Comparison of ENCODE assay signal across 1 cellular context in the genomic region with DNA sequence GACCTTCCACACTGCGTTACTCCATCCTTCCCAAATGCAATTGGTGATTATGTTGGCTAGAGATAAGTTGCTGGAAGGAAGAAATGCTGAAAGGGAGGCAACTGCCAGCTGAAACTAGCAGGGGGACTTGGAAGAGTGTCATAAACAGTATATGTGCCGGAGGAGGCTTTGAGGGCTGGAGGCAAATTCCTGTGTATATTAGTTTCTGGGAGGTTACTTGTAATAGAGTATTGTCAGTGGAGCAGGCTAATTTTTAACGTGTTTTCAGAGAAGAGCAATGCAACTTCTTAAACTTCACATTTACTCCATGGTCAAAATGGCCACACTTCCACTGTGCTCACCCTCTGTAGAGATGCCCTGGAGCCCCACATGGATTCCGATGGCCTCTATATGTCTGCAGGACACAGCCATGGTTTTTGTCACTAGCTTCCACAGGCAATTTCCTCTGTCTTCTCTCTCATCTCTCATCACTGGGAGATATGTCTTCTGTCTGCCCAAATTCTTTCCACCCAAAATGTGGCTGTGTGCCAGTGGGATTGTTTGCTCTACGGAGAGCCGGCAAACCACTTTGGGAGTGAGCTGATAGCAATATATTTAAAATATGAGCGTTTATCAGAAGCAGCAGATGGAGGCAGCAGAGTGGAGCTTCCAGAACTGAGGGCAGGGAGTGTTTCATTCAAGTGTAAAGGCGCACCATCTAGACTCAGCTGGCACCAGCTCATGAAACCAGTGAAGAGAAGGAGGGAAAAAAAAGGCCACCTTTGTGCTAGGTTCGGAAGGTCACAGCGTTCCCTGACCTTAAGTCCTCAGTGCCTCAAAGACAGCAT.
TF ChIP-seq lines count a peak whose summit lies in the region.

No MANE protein-coding gene starts in this region.

TF ChIP-seq in K562, 482 proteins besides CTCF, POLR2A, EP300 and RAD21 (continues in another document):
- TF ChIP-seq ZNF785 (CRISPR knock-in tag; IDR thresholded peaks at IDR 0.05) = no peak
- no peak for TF ChIP-seq ZNF408 (CRISPR knock-in tag; IDR thresholded peaks at IDR 0.05; ENCODE audit: low read depth)
- TF ChIP-seq RFX7 (CRISPR knock-in tag; IDR thresholded peaks at IDR 0.05) = no peak
- TF ChIP-seq ZNF780A (CRISPR knock-in tag; IDR thresholded peaks at IDR 0.05) = no peak
- no peak for TF ChIP-seq KLF6 (CRISPR knock-in tag; IDR thresholded peaks at IDR 0.05; ENCODE audit: borderline replicate concordance)
- no peak for TF ChIP-seq SLC30A9 (CRISPR knock-in tag; IDR thresholded peaks at IDR 0.05)
- no peak for TF ChIP-seq SAFB2 (IDR thresholded peaks at IDR 0.05; ENCODE audit: borderline replicate concordance, low read depth, low read length, severe bottlenecking)
- TF ChIP-seq ZNF12 (CRISPR knock-in tag; IDR thresholded peaks at IDR 0.05) = no peak
- TF ChIP-seq MEF2D (tag; conservative IDR thresholded peaks at IDR 0.05; ENCODE audit: low read depth) = 0 out of 2 replicates have a peak, but pooled peaks have one; percentile 53
- no peak for TF ChIP-seq BDP1 (IDR thresholded peaks at IDR 0.05; ENCODE audit: insufficient read depth, insufficient read length)
- TF ChIP-seq, protein P1, sequence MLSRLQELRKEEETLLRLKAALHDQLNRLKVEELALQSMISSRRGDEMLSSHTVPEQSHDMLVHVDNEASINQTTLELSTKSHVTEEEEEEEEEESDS (CRISPR knock-in tag; IDR thresholded peaks at IDR 0.05) = no peak
- TF ChIP-seq MTF1 (CRISPR knock-in tag; IDR thresholded peaks at IDR 0.05; ENCODE audit: borderline replicate concordance) = no peak
- TF ChIP-seq CBX1 (IDR thresholded peaks at IDR 0.05; ENCODE audit: low read depth) = no peak
- TF ChIP-seq RBBP5 (IDR thresholded peaks at IDR 0.05; ENCODE audit: borderline replicate concordance, insufficient read depth, low read length, poor library complexity, severe bottlenecking) = peak; percentile 41
- TF ChIP-seq, protein P2, sequence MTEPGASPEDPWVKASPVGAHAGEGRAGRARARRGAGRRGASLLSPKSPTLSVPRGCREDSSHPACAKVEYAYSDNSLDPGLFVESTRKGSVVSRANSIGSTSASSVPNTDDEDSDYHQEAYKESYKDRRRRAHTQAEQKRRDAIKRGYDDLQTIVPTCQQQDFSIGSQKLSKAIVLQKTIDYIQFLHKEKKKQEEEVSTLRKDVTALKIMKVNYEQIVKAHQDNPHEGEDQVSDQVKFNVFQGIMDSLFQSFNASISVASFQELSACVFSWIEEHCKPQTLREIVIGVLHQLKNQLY (CRISPR knock-in tag; conservative IDR thresholded peaks at IDR 0.05) = no peak
- TF ChIP-seq, protein P3, sequence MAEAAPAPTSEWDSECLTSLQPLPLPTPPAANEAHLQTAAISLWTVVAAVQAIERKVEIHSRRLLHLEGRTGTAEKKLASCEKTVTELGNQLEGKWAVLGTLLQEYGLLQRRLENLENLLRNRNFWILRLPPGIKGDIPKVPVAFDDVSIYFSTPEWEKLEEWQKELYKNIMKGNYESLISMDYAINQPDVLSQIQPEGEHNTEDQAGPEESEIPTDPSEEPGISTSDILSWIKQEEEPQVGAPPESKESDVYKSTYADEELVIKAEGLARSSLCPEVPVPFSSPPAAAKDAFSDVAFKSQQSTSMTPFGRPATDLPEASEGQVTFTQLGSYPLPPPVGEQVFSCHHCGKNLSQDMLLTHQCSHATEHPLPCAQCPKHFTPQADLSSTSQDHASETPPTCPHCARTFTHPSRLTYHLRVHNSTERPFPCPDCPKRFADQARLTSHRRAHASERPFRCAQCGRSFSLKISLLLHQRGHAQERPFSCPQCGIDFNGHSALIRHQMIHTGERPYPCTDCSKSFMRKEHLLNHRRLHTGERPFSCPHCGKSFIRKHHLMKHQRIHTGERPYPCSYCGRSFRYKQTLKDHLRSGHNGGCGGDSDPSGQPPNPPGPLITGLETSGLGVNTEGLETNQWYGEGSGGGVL (CRISPR knock-in tag; IDR thresholded peaks at IDR 0.05) = no peak
- TF ChIP-seq KDM5B (IDR thresholded peaks at IDR 0.05; ENCODE audit: insufficient replicate concordance, low read depth, low read length) = no peak
- TF ChIP-seq TCF3 (CRISPR knock-in tag; IDR thresholded peaks at IDR 0.05) = peak; percentile 91
- TF ChIP-seq, protein P4, sequence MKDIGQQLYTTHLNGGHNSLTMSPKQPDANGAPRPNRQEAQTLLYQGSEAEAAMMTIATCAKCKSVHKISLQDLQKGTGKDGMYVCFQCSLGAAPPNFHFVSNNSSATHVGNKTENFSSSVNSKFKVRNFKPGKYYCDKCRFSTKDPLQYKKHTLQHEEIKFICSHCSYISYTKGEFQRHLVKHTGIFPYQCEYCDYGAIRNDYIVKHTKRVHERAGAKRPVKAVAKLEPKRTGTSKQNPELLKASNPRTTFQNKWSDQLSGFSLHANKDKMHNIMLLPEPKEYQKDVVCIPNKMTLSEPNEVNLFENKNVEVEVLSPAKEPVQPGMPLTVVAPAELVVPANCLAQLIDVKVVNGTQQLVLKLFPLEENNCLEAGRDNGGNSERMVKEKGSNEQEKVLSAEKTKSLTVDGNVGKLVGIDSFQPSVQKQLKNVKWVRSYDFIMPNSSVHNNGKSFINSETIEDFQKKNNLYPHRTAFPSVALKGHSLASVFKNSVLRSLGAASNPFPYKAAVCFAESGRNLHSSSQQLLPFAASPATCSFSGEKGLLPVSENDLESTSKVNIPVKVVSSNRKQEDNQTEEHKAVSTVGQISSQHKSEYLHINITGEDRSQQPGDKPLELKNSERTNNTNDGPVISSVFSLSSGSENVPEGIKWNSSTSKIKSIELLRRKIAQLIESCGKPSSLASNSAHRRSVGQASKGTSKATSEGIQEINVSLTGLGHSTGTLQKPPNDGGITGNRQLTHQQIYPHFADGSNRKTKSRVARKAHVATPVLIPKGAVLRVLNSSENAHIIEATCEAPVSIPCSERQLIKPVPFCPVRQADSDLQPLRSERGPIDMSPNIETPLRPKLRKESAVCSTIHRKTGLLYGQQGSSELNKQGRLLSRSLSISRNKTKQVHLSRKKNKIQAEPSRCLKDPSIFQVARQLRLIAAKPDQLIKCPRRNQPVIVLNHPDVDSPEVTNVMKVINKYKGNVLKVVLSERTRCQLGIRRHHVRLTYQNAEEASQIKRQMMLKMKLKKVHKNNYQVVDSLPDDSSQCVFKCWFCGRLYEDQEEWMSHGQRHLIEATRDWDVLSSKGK (CRISPR knock-in tag; IDR thresholded peaks at IDR 0.05) = no peak
- no peak for TF ChIP-seq MBD2 (IDR thresholded peaks at IDR 0.05; ENCODE audit: borderline replicate concordance, low read depth)
- TF ChIP-seq ZNF263 (CRISPR knock-in tag; IDR thresholded peaks at IDR 0.05; ENCODE audit: borderline replicate concordance) = no peak
- TF ChIP-seq BCL6 (CRISPR knock-in tag; IDR thresholded peaks at IDR 0.05) = no peak
- TF ChIP-seq PTRF (tag; IDR thresholded peaks at IDR 0.05) = no peak
- TF ChIP-seq FOXA1 (IDR thresholded peaks at IDR 0.05; ENCODE audit: borderline replicate concordance) = no peak
- TF ChIP-seq, protein P5, sequence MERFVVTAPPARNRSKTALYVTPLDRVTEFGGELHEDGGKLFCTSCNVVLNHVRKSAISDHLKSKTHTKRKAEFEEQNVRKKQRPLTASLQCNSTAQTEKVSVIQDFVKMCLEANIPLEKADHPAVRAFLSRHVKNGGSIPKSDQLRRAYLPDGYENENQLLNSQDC (CRISPR knock-in tag; IDR thresholded peaks at IDR 0.05) = no peak
- TF ChIP-seq MTA2 (IDR thresholded peaks at IDR 0.05; ENCODE audit: low read depth) = peak; percentile 82
- TF ChIP-seq, protein P6, sequence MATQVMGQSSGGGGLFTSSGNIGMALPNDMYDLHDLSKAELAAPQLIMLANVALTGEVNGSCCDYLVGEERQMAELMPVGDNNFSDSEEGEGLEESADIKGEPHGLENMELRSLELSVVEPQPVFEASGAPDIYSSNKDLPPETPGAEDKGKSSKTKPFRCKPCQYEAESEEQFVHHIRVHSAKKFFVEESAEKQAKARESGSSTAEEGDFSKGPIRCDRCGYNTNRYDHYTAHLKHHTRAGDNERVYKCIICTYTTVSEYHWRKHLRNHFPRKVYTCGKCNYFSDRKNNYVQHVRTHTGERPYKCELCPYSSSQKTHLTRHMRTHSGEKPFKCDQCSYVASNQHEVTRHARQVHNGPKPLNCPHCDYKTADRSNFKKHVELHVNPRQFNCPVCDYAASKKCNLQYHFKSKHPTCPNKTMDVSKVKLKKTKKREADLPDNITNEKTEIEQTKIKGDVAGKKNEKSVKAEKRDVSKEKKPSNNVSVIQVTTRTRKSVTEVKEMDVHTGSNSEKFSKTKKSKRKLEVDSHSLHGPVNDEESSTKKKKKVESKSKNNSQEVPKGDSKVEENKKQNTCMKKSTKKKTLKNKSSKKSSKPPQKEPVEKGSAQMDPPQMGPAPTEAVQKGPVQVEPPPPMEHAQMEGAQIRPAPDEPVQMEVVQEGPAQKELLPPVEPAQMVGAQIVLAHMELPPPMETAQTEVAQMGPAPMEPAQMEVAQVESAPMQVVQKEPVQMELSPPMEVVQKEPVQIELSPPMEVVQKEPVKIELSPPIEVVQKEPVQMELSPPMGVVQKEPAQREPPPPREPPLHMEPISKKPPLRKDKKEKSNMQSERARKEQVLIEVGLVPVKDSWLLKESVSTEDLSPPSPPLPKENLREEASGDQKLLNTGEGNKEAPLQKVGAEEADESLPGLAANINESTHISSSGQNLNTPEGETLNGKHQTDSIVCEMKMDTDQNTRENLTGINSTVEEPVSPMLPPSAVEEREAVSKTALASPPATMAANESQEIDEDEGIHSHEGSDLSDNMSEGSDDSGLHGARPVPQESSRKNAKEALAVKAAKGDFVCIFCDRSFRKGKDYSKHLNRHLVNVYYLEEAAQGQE (CRISPR knock-in tag; IDR thresholded peaks at IDR 0.05; ENCODE audit: low read depth) = no peak
- no peak for TF ChIP-seq CREBBP (IDR thresholded peaks at IDR 0.05; ENCODE audit: low read depth, low read length)
- TF ChIP-seq NR1H2 (CRISPR knock-in tag; IDR thresholded peaks at IDR 0.05) = no peak
- TF ChIP-seq, protein P7, sequence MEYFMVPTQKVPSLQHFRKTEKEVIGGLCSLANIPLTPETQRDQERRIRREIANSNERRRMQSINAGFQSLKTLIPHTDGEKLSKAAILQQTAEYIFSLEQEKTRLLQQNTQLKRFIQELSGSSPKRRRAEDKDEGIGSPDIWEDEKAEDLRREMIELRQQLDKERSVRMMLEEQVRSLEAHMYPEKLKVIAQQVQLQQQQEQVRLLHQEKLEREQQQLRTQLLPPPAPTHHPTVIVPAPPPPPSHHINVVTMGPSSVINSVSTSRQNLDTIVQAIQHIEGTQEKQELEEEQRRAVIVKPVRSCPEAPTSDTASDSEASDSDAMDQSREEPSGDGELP (CRISPR knock-in tag; IDR thresholded peaks at IDR 0.05; ENCODE audit: borderline replicate concordance) = peak; percentile 39; the same call in 1 of the 2 replicates
- TF ChIP-seq, protein P8, sequence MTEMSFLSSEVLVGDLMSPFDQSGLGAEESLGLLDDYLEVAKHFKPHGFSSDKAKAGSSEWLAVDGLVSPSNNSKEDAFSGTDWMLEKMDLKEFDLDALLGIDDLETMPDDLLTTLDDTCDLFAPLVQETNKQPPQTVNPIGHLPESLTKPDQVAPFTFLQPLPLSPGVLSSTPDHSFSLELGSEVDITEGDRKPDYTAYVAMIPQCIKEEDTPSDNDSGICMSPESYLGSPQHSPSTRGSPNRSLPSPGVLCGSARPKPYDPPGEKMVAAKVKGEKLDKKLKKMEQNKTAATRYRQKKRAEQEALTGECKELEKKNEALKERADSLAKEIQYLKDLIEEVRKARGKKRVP (CRISPR knock-in tag; IDR thresholded peaks at IDR 0.05) = no peak
- no peak for TF ChIP-seq ZFP36 (IDR thresholded peaks at IDR 0.05; ENCODE audit: low read depth, low read length, partially characterized antibody)
- TF ChIP-seq SRSF9 (IDR thresholded peaks at IDR 0.05; ENCODE audit: borderline replicate concordance, low read depth, low read length) = no peak
- no peak for TF ChIP-seq SAFB (IDR thresholded peaks at IDR 0.05; ENCODE audit: borderline replicate concordance, low read depth, low read length)
- TF ChIP-seq CHD1 (IDR thresholded peaks at IDR 0.05; ENCODE audit: low read length) = no peak
- TF ChIP-seq GTF2A2 (tag; IDR thresholded peaks at IDR 0.05) = no peak
- no peak for TF ChIP-seq FOXK1 (CRISPR knock-in tag; IDR thresholded peaks at IDR 0.05; ENCODE audit: borderline replicate concordance)
- TF ChIP-seq SRSF3 (IDR thresholded peaks at IDR 0.05; ENCODE audit: insufficient read depth, low read length) = no peak
- TF ChIP-seq CBX8 (IDR thresholded peaks at IDR 0.05; ENCODE audit: borderline replicate concordance, extremely low read depth, low read depth, low read length, poor library complexity, severe bottlenecking) = no peak
- TF ChIP-seq PHTF2 (CRISPR knock-in tag; IDR thresholded peaks at IDR 0.05) = no peak
- TF ChIP-seq, protein P9, sequence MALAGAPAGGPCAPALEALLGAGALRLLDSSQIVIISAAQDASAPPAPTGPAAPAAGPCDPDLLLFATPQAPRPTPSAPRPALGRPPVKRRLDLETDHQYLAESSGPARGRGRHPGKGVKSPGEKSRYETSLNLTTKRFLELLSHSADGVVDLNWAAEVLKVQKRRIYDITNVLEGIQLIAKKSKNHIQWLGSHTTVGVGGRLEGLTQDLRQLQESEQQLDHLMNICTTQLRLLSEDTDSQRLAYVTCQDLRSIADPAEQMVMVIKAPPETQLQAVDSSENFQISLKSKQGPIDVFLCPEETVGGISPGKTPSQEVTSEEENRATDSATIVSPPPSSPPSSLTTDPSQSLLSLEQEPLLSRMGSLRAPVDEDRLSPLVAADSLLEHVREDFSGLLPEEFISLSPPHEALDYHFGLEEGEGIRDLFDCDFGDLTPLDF (CRISPR knock-in tag; IDR thresholded peaks at IDR 0.05) = no peak
- TF ChIP-seq ZNF174 (CRISPR knock-in tag; IDR thresholded peaks at IDR 0.05) = no peak
- TF ChIP-seq BACH1 (tag; IDR thresholded peaks at IDR 0.05) = no peak
- TF ChIP-seq, protein P10, sequence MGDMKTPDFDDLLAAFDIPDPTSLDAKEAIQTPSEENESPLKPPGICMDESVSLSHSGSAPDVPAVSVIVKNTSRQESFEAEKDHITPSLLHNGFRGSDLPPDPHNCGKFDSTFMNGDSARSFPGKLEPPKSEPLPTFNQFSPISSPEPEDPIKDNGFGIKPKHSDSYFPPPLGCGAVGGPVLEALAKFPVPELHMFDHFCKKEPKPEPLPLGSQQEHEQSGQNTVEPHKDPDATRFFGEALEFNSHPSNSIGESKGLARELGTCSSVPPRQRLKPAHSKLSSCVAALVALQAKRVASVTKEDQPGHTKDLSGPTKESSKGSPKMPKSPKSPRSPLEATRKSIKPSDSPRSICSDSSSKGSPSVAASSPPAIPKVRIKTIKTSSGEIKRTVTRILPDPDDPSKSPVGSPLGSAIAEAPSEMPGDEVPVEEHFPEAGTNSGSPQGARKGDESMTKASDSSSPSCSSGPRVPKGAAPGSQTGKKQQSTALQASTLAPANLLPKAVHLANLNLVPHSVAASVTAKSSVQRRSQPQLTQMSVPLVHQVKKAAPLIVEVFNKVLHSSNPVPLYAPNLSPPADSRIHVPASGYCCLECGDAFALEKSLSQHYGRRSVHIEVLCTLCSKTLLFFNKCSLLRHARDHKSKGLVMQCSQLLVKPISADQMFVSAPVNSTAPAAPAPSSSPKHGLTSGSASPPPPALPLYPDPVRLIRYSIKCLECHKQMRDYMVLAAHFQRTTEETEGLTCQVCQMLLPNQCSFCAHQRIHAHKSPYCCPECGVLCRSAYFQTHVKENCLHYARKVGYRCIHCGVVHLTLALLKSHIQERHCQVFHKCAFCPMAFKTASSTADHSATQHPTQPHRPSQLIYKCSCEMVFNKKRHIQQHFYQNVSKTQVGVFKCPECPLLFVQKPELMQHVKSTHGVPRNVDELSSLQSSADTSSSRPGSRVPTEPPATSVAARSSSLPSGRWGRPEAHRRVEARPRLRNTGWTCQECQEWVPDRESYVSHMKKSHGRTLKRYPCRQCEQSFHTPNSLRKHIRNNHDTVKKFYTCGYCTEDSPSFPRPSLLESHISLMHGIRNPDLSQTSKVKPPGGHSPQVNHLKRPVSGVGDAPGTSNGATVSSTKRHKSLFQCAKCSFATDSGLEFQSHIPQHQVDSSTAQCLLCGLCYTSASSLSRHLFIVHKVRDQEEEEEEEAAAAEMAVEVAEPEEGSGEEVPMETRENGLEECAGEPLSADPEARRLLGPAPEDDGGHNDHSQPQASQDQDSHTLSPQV (IDR thresholded peaks at IDR 0.05) = no peak
